Comparison of ENCODE assay signal across 22 cellular contexts in the genomic region with DNA sequence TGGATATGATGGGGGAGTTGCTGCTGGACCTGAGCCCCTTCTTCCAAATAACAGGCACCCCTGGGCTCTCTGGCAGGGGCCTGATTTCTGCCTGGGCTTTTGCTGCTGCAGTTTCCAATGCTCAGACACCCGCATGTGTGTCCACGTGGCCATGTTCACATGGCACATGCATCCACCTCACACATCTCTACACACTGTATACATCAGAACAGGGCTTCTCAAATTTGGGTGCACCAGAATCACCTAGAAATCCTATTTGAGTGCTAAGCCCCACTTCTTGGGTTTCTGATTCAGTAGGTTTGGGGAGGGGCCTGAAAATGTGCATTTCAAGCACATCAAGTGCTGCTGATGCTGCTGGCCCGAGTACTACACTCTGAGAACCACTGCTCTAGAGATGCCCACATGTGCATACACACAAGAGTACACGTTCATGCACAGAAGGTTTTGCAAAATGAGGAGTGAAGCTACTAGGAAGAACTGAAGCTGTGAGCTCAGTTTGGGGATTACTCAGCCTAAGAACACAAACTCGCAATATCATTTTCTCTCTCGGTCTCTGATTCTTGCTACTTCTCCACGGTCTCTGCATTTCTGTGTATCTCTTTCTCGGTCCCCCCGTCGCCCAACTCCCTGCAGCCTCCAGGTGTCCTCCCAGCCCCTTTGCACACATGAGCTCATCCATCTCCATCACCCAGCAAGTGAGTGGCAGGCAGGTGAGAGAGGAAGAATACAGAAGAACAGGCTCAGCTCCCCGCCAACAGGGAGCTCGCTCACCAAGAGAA.
DNase-seq lines count a peak whose midpoint lies in the region; ATAC-seq, FAIRE-seq and TF ChIP-seq lines count a peak whose summit lies in the region.
"Had no signal": no experiment of that assay in that cellular context is flagged by ENCODE, and none has a peak within 500 bp of the region (broad histone marks: within the 10 kb centered on the region; RNA-seq: fewer than 3 reads in every experiment).

No MANE protein-coding gene starts in this region.

- peak overlapping the region in 4 of 11 experiments; percentile 67 to 78 (median 74); a peak in 8 of 22 replicates for H3K27ac ChIP-seq in BLaER1 treated with 17β-estradiol and CSF1 and Interleukin-3, amounts not matched to agents 10 nM and 100 nM
- H3K27ac ChIP-seq in dorsolateral prefrontal cortex, result peak overlapping the region in 54 of 59 donors; percentile 39 to 91 (median 70)
- H3K27ac ChIP-seq: brain microvascular endothelial cell, lower lobe of right lung, prostate gland, thoracic aorta had no signal

- no peaks in the 10 kb centered on the region for H3K36me3 ChIP-seq in BLaER1 treated with 17β-estradiol and CSF1 and Interleukin-3, amounts not matched to agents 10 nM and 100 nM
- H3K36me3 ChIP-seq: brain microvascular endothelial cell, lower lobe of right lung, prostate gland, thoracic aorta had no signal

- peak; percentile 9 for FAIRE-seq in GM18507 (lab: Jason Lieb, UNC)
- FAIRE-seq: endometrium had no signal

- DNase-seq in GM18507 (ENCODE audit: extremely low spot score, insufficient read length, low read depth) (no peak), dorsolateral prefrontal cortex (peak in 1 of 10 donors; percentile 37), foreskin melanocyte (no peak), SHP77 treated with DMSO at 0.1 percent for 48 hours (lab: John Stamatoyannopoulos, UW) (no peak)
- DNase-seq in stimulated activated CD4-positive, alpha-beta T cell treated with anti-CD3 and anti-CD28 coated beads, Interleukin-12 subunit alpha, Interleukin-12 subunit beta, amount 100 ng/mL, for 4 hours, result no peak
- DNase-seq: activated CD4-positive, alpha-beta T cell treated with anti-CD3 and anti-CD28 coated beads, Interleukin-2, amount 50 U/mL, for 4 hours; activated gamma-delta T cell treated with Interleukin-2 at 50 U/mL for 16 hours; brain microvascular endothelial cell; cortex of kidney; islet precursor cell; lower lobe of right lung; NCI-H1092; NCI-H2107; NCI-H510A; stimulated activated CD4-positive, alpha-beta T cell treated with anti-CD3 and anti-CD28 coated beads, Interleukin-1b, Interleukin-23, amount 100 ng/mL, for 48 hours had no signal

- H3K9ac ChIP-seq in BLaER1 treated with 17β-estradiol and CSF1 and Interleukin-3, amounts not matched to agents 10 nM and 100 nM, result peak overlapping the region in 4 of 11 experiments; percentile 8 to 63 (median 48); a peak in 4 of 22 replicates

- no peaks in the 10 kb centered on the region for H3K27me3 ChIP-seq in BLaER1 treated with 17β-estradiol and CSF1 and Interleukin-3, amounts not matched to agents 10 nM and 100 nM
- H3K27me3 ChIP-seq in dorsolateral prefrontal cortex, result no peaks in the 10 kb centered on the region

- no peaks in the 10 kb centered on the region for H3K9me3 ChIP-seq in BLaER1 treated with 17β-estradiol and CSF1 and Interleukin-3, amounts not matched to agents 10 nM and 100 nM (replicated peaks in 1 of 11)
- H3K9me3 ChIP-seq: lower lobe of right lung, prostate gland, thoracic aorta had no signal

- peak overlapping the region in 8 of 11 experiments; percentile 47 to 87 (median 79); a peak in 16 of 22 replicates for H3K4me2 ChIP-seq in BLaER1 treated with 17β-estradiol and CSF1 and Interleukin-3, amounts not matched to agents 10 nM and 100 nM

- H4K20me1 ChIP-seq in BLaER1 treated with 17β-estradiol and CSF1 and Interleukin-3, amounts not matched to agents 10 nM and 100 nM, result peaks cover 0 to 6% (median 0%) of the 10 kb centered on the region in 11 experiments; a peak in 2 of 22 replicates

- intact Hi-C loops in dorsolateral prefrontal cortex (cut with DNase I), result no loop called here

- H3K4me1 ChIP-seq in BLaER1 treated with 17β-estradiol and CSF1 and Interleukin-3, amounts not matched to agents 10 nM and 100 nM, result peaks cover 25 to 61% (median 44%) of the 10 kb centered on the region in 10 experiments
- H3K4me1 ChIP-seq: lower lobe of right lung, prostate gland had no signal

- ATAC-seq in HG03565 (IDR thresholded peaks at IDR 0.05; ENCODE audit: unreplicated experiment) (peak; percentile 53), HG03460 (IDR thresholded peaks at IDR 0.05; ENCODE audit: unreplicated experiment) (no peak)
- ATAC-seq: lower lobe of right lung; stimulated activated effector memory CD8-positive, alpha-beta T cell treated with anti-CD3 and anti-CD28 coated beads, Interleukin-12 subunit alpha, Interleukin-12 subunit beta, amount 100 ng/mL, for 72 hours had no signal

- TF ChIP-seq CTCF in dorsolateral prefrontal cortex (IDR thresholded peaks at IDR 0.05 in 54 of 56, conservative IDR thresholded peaks at IDR 0.05 in 2 of 56; ENCODE audit: low read depth in 1 of 56, partially characterized antibody in 56 of 56), result no peak

- H3K4me3 ChIP-seq in BLaER1 treated with 17β-estradiol and CSF1 and Interleukin-3, amounts not matched to agents 10 nM and 100 nM, result no peak overlapping the region
- H3K4me3 ChIP-seq in dorsolateral prefrontal cortex, result peak overlapping the region in 1 of 59 donors; percentile 18
- H3K4me3 ChIP-seq: lower lobe of right lung, prostate gland, thoracic aorta had no signal
